8 cellular contexts compared by ENCODE assay signal in the genomic region with DNA sequence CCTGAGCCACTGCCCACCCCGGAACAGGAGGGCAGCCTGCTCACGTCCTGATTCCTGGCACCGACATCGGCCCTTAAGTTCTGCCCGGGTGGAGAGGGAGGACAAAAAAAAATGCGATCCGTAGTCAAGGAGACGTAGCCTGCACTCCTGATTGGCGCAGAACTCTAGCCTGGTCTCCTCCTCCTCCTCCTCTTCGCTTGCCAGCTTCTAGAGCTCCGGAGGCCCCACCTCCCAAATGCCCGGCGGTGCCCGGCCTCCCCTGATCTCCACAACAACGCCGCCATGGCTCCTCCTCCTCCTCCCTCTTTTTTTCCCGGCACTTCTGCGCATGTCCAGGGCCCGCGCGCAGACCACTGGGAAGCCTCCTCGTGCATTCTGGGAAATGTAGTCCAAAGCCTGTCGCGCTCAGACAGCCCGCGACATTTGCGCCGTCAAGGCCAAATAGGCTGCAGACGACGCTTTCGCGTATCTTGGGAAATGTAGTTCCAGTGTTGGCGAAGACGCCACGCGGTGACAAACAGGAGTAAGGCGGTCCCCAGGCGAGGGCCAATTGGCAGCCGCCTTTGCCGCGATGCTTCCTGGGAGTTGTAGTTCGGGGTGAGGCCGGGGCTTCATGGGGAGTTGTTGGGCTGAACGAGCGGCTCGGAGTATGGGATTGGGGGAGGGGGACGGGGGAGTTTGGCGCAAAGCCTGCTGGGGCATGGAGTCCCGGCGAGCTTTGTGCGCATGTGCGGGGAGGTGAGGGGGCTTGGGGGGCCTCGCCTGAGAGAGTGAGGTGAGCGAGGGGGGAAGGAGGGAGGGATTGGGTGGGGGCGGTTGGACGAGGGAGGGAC. TPM values are rescaled to one million over a fixed set of nuclear protein-coding genes. Genes with fewer than 3 reads are reported as not detected.
DNase-seq lines count a peak whose midpoint lies in the region; ATAC-seq and TF ChIP-seq lines count a peak whose summit lies in the region.

A gene (plus strand): TSS at position 705 of the 833 bp plus-strand sequence. CDS start 5,625 bp downstream, outside the sequence.

- ATAC-seq in HG02610 (IDR thresholded peaks at IDR 0.05; ENCODE audit: unreplicated experiment), result peak; percentile 90

- intact Hi-C loops in testis (cut with DNase I; ENCODE audit: low total_unique reads), result no loop called here

- H3K9me3 Mint-ChIP-seq in activated naive CD8-positive, alpha-beta T cell (ENCODE audit: low read depth), result no peaks in the 10 kb centered on the region

- TF ChIP-seq POLR2A in testis (IDR thresholded peaks at IDR 0.05), result peak; percentile 21

- H3K27ac Mint-ChIP-seq in activated naive CD8-positive, alpha-beta T cell, result peak within 1 kb of the TSS; percentile 90

- H3K4me3 ChIP-seq in GM08714 (ENCODE audit: low read length) (peak within 1 kb of the TSS; percentile 95), testis (peak within 1 kb of the TSS; percentile 57 to 80)

- H3K4me1 ChIP-seq in testis, result peaks cover 15% of the 10 kb centered on the region

- TF ChIP-seq CTCF in testis (IDR thresholded peaks at IDR 0.05), result peak in 1 of 3 experiments; percentile 12

- no peaks in the 10 kb centered on the region for H3K27me3 ChIP-seq in testis

- no peaks in the 10 kb centered on the region for H3K36me3 ChIP-seq in testis (ENCODE audit: low read depth, missing control alignments)

- H3K4me3 Mint-ChIP-seq in activated naive CD8-positive, alpha-beta T cell, result peak within 1 kb of the TSS; percentile 89

- peak within 1 kb of the TSS; percentile 81 to 89 for H3K27ac ChIP-seq in testis

- DNase-seq in NCI-H1092 treated with DMSO at 0.1 percent for 48 hours (lab: John Stamatoyannopoulos, UW) (peak; percentile 99), SKM-1 treated with dmso at 0.1 percent for 144 hours (lab: John Stamatoyannopoulos, UW; ENCODE audit: unreplicated experiment) (peak; percentile 94), glomerular endothelial cell (ENCODE audit: extremely low read depth, low read depth, low spot score) (peak; percentile 96), occipital lobe (lab: John Stamatoyannopoulos, UW) (peak; percentile 100), testis (peak; percentile 98)

- H3K36me3 Mint-ChIP-seq in activated naive CD8-positive, alpha-beta T cell, result no peaks in the 10 kb centered on the region

- 0 to 1% methylated on average over 34 to 52 of the region's 56 CpGs for WGBS in testis, 2 donors

- no peaks in the 10 kb centered on the region for H3K9me3 ChIP-seq in testis

- peaks cover 34% of the 10 kb centered on the region for H3K4me1 Mint-ChIP-seq in activated naive CD8-positive, alpha-beta T cell (ENCODE audit: low read depth)

- H3K27me3 Mint-ChIP-seq in activated naive CD8-positive, alpha-beta T cell, result no peaks in the 10 kb centered on the region

RNA-seq across cellular contexts. Expression of the gene that starts here (rescaled TPM):
- total RNA-seq in glomerular endothelial cell, result 36.6 and 51.9 TPM in 2 replicates
- total RNA-seq in occipital lobe, result 11.1 TPM
- 10 to 100 TPM; 59.2 to 62.6 TPM for total RNA-seq in testis
- polyA plus RNA-seq in testis (ENCODE audit: insufficient read depth, low read depth, low replicate concordance), result 24.7 TPM

Comparison
In these comparisons a context has a peak if more than half of its experiments do, and no peak if none do; other contexts are left out.
1. Peak in every context shown above with its lines: DNase-seq, ATAC-seq, H3K4me3 ChIP-seq and H3K27ac ChIP-seq.